Comparison of ENCODE assay signal across 9 cellular contexts in the genomic region with DNA sequence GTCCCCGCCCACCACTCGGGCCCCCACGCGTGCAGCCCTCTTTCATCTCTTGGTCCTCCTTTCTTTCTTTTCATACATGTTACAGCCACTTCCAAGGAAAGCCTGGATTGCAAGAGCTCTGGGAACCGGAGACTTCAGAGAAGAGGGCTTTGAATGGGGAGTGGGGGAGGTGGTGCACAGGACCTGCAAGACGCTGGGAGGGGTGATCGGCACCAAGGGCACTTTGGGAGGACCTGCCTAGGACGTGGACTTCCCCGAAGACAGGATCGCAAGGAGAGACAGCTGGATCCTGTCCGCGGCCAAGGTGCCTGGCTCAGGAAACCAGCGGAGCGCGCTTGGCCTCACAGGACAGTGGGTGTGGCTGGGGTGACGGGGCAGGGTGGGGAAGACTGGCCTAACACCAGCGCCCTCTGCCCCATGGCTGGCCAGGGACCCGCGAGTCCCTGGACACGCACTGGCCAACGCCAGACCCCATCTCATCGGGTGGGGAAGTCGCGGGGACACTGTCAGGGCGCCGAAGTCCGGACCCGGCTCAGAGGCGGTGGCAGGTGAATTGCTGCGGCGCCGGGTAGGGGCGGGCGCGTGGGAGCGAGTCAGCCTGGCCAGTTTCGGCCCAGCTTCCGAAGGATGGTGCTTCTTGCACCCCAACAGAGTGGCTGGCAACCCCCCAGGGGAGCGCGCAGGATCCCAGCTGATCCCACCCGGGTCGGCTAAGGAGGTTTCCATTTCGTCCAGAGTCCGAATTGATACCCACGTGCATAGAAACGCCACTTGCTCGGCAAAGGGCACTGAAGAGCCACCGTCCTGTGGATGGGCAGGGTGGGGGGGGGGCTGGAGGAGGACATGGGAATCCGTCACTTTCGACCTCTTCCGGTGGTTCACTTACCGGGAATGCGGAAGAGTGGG. TPM values are rescaled to one million over a fixed set of nuclear protein-coding genes. Genes with fewer than 3 reads are reported as not detected.
A peak's percentile ranks its signal among the peaks of the same experiment; 100 is the strongest.
DNase-seq lines count a peak whose midpoint lies in the region; ATAC-seq and TF ChIP-seq lines count a peak whose summit lies in the region.
"Had no signal": no experiment of that assay in that cellular context is flagged by ENCODE, and none has a peak within 500 bp of the region (broad histone marks: within the 10 kb centered on the region; RNA-seq: fewer than 3 reads in every experiment).

No MANE protein-coding gene starts in this region.

- no peaks in the 10 kb centered on the region for H3K9me3 Mint-ChIP-seq in CD8-positive, alpha-beta T cell

- ATAC-seq in CD8-positive, alpha-beta T cell = no peak
- ATAC-seq in GM18505 (IDR thresholded peaks at IDR 0.05; ENCODE audit: unreplicated experiment) (no peak), GM19397 (IDR thresholded peaks at IDR 0.05; ENCODE audit: unreplicated experiment) (no peak)

- H3K9ac ChIP-seq in colonic mucosa (ENCODE audit: low read depth in 2 of 2, low read length in 2 of 2) (peak overlapping the region in 1 of 2 donors; percentile 42), liver (ENCODE audit: low read depth in 1 of 2, low read length in 2 of 2) (peak overlapping the region in 1 of 2 donors; percentile 14)

- no peak overlapping the region for H3K27ac Mint-ChIP-seq in CD8-positive, alpha-beta T cell

- no peaks in the 10 kb centered on the region for H3K9me3 ChIP-seq in colonic mucosa
- H3K9me3 ChIP-seq in liver (ENCODE audit: control insufficient read depth in 4 of 4, low read length in 3 of 4) = no peaks in the 10 kb centered on the region
- no peaks in the 10 kb centered on the region for H3K9me3 ChIP-seq in tibial nerve
- no peaks in the 10 kb centered on the region for H3K9me3 ChIP-seq in CD8-positive, alpha-beta T cell (ENCODE audit: low read length)

- H3K4me1 ChIP-seq in colonic mucosa = peaks cover 6% of the 10 kb centered on the region
- H3K4me1 ChIP-seq in liver (ENCODE audit: control insufficient read depth in 4 of 4, insufficient read depth in 4 of 4, low read length in 3 of 4) = peaks cover 4 to 33% (median 6%) of the 10 kb centered on the region in 4 donors
- H3K4me1 ChIP-seq in tibial nerve = peaks cover 0 to 64% (median 6%) of the 10 kb centered on the region in 4 donors
- H3K4me1 ChIP-seq in CD8-positive, alpha-beta T cell (ENCODE audit: insufficient read depth, low read length) = no peaks in the 10 kb centered on the region

- WGBS in liver = 2% methylated on average over 53 of the region's 53 CpGs
- 0 to 1% methylated on average over 29 to 37 of the region's 53 CpGs for WGBS in tibial nerve, 2 donors

- H3K27me3 ChIP-seq in colonic mucosa = peaks cover 53% of the 10 kb centered on the region
- H3K27me3 ChIP-seq in liver (ENCODE audit: control insufficient read depth in 4 of 4, insufficient read depth in 4 of 4, low read length in 3 of 4) = peaks cover 0 to 12% (median 2%) of the 10 kb centered on the region in 4 donors
- H3K27me3 ChIP-seq in tibial nerve = peaks cover 0 to 9% of the 10 kb centered on the region in 2 donors
- H3K27me3 ChIP-seq in CD8-positive, alpha-beta T cell (ENCODE audit: insufficient read depth, low read length) = no peaks in the 10 kb centered on the region

- POLR2A ChIA-PET in CD8-positive, alpha-beta T cell (lab: Charles Lee) = no interaction called here

- TF ChIP-seq EP300 in tibial nerve (IDR thresholded peaks at IDR 0.05) = no peak

- DNase-seq in DMS53 (lab: John Stamatoyannopoulos, UW) (peak; percentile 42), DMS53 treated with DMSO at 0.1 percent for 48 hours (lab: John Stamatoyannopoulos, UW; ENCODE audit: unreplicated experiment) (no peak), colonic mucosa (peak; percentile 39), tibial nerve (ENCODE audit: low spot score in 2 of 2) (peak in 1 of 2 donors; percentile 21)
- DNase-seq in CD8-positive, alpha-beta T cell = no peak

- CTCF ChIA-PET in CD8-positive, alpha-beta T cell (lab: Charles Lee) = no interaction called here

- peaks cover 3% of the 10 kb centered on the region for H3K4me1 Mint-ChIP-seq in CD8-positive, alpha-beta T cell (ENCODE audit: low read depth)

- no peak for TF ChIP-seq CTCF in colonic mucosa (IDR thresholded peaks at IDR 0.05)
- TF ChIP-seq CTCF in liver (IDR thresholded peaks at IDR 0.05; ENCODE audit: low read depth, low read length, missing input control) = no peak
- TF ChIP-seq CTCF in tibial nerve (IDR thresholded peaks at IDR 0.05) = no peak
- no peak for TF ChIP-seq CTCF in CD8-positive, alpha-beta T cell (IDR thresholded peaks at IDR 0.05)

- H3K27me3 Mint-ChIP-seq in CD8-positive, alpha-beta T cell (ENCODE audit: low read depth) = peaks cover 35% of the 10 kb centered on the region

- H3K36me3 ChIP-seq in colonic mucosa (no peaks in the 10 kb centered on the region), liver (ENCODE audit: control insufficient read depth in 4 of 4, insufficient read depth in 3 of 4, low read depth in 1 of 4, low read length in 3 of 4) (no peaks in the 10 kb centered on the region), tibial nerve (no peaks in the 10 kb centered on the region)
- H3K36me3 ChIP-seq in CD8-positive, alpha-beta T cell (ENCODE audit: insufficient read depth, low read length) = no peaks in the 10 kb centered on the region

- intact Hi-C loops in colonic mucosa (cut with DNase I) = loop anchor here (10.0 kb wide), 1 partner anchor 155 kb away; no protein-coding TSS in a partner anchor
- intact Hi-C loops in CD8-positive, alpha-beta T cell (cut with DNase I, micrococcal nuclease) = no loop called here

- H3K4me3 Mint-ChIP-seq in CD8-positive, alpha-beta T cell = no peak overlapping the region

- peak overlapping the region; percentile 63 for H3K27ac ChIP-seq in colonic mucosa
- H3K27ac ChIP-seq in liver (ENCODE audit: low read depth in 1 of 2, low read length in 2 of 2) = peak overlapping the region; percentile 67 to 81
- peak overlapping the region; percentile 55 to 83 (median 76) for H3K27ac ChIP-seq in tibial nerve
- H3K27ac ChIP-seq in CD8-positive, alpha-beta T cell (ENCODE audit: low read depth, low read length) = no peak overlapping the region

- no peak for TF ChIP-seq RAD21 in liver (IDR thresholded peaks at IDR 0.05)

- TF ChIP-seq POLR2A in tibial nerve (IDR thresholded peaks at IDR 0.05) (no peak), GM18505 (IDR thresholded peaks at IDR 0.05; ENCODE audit: borderline replicate concordance, extremely low read depth, insufficient read depth, insufficient read length) (no peak)

- no peaks in the 10 kb centered on the region for H3K36me3 Mint-ChIP-seq in CD8-positive, alpha-beta T cell

- H3K4me3 ChIP-seq in colonic mucosa (peak overlapping the region; percentile 33), liver (ENCODE audit: low read depth in 1 of 3, low read length in 3 of 3) (peak overlapping the region; percentile 3 to 50 (median 38)), tibial nerve (peak overlapping the region; percentile 41 to 64 (median 52))
- no peak overlapping the region for H3K4me3 ChIP-seq in CD8-positive, alpha-beta T cell (ENCODE audit: low read depth, low read length)

TF ChIP-seq in liver, 16 proteins besides CTCF, POLR2A, EP300 and RAD21:
- peak; percentile 6 for TF ChIP-seq NR2F2 (IDR thresholded peaks at IDR 0.05)
- TF ChIP-seq GABPA (IDR thresholded peaks at IDR 0.05 in 1 of 2, conservative IDR thresholded peaks at IDR 0.05 in 1 of 2) = no peak

RNA-seq across cellular contexts. Expression of gene THBD, which starts 0.7 kb away (rescaled TPM):
- total RNA-seq in colonic mucosa (1 to 10 TPM; 2.3 to 6.3 TPM), liver (1 to 10 TPM; 1.4 to 6.6 TPM), tibial nerve (10 to 100 TPM; 48.1 to 60.3 (median 56.9) TPM)
- polyA plus RNA-seq in liver = 1 to 10 TPM; 2.9 to 3.2 TPM
- total RNA-seq in CD8-positive, alpha-beta T cell = under 1 TPM; 0.14 to 0.16 TPM

RNA-seq across cellular contexts. Expression of gene SSTR4, which starts 15.1 kb away (rescaled TPM):
- total RNA-seq in colonic mucosa (not detected), liver (not detected), tibial nerve (not detected)
- polyA plus RNA-seq in liver = not detected
- total RNA-seq in CD8-positive, alpha-beta T cell = not detected
- total RNA-seq: A172 had no signal

RNA-seq across cellular contexts. Expression of gene CD93, which starts 35.9 kb away (rescaled TPM):
- total RNA-seq in colonic mucosa (10 to 100 TPM in 1 of 2 donors, 1 to 10 TPM in 1; 5.3 to 20.3 TPM), liver (10 to 100 TPM; 15.0 to 16.0 TPM), tibial nerve (10 to 100 TPM; 23.0 to 85.1 (median 65.7) TPM)
- 1 to 10 TPM; 1.5 to 8.7 TPM for polyA plus RNA-seq in liver
- total RNA-seq in CD8-positive, alpha-beta T cell = under 1 TPM; 0.14 to 0.16 TPM
- total RNA-seq: A172 had no signal

Comparison
In these comparisons a context has a peak if more than half of its experiments do, and no peak if none do; other contexts are left out.
1. DNase-seq: peak in DMS53 (single experiment) and colonic mucosa (single experiment); none in DMS53 treated with DMSO at 0.1 percent for 48 hours (single experiment) and CD8-positive, alpha-beta T cell (0 of 7).
2. RNA of gene THBD, which starts 0.7 kb away (total RNA-seq): 48.1 to 60.3 TPM in tibial nerve; 1.4 to 6.6 TPM in liver, 2.3 to 6.3 TPM in colonic mucosa and 0.14 to 0.16 TPM in CD8-positive, alpha-beta T cell; every median in the first group is over 4 times any median in the second.
3. RNA of gene CD93, which starts 35.9 kb away (total RNA-seq): 23.0 to 85.1 TPM in tibial nerve, 5.3 to 20.3 TPM in colonic mucosa and 15.0 to 16.0 TPM in liver; 0.14 to 0.16 TPM in CD8-positive, alpha-beta T cell; every median in the first group is over 4 times any median in the second.